8 cellular contexts compared by ENCODE assay signal in genomic region chr20:44069203-44069931, GRCh38.
A peak's percentile ranks its signal among the peaks of the same experiment; 100 is the strongest.
DNase-seq lines count a peak whose midpoint lies in the region; ATAC-seq, FAIRE-seq and TF ChIP-seq lines count a peak whose summit lies in the region.

No MANE protein-coding gene starts in this region.

- FAIRE-seq in kidney (lab: Jason Lieb, UNC): no peak

- H3K9me3 Mint-ChIP-seq in CD8-positive, alpha-beta memory T cell: no peaks in the 10 kb centered on the region
- no peaks in the 10 kb centered on the region for H3K9me3 Mint-ChIP-seq in type B pancreatic cell

- peaks cover 23 to 55% (median 32%) of the 10 kb centered on the region in 3 donors for H3K4me1 Mint-ChIP-seq in CD8-positive, alpha-beta memory T cell
- H3K4me1 Mint-ChIP-seq in type B pancreatic cell (ENCODE audit: unreplicated experiment): no peaks in the 10 kb centered on the region

- TF ChIP-seq CTCF in kidney (IDR thresholded peaks at IDR 0.05; ENCODE audit: borderline replicate concordance, extremely low read depth, insufficient read depth) (no peak), type B pancreatic cell (conservative IDR thresholded peaks at IDR 0.05) (no peak)

- ATAC-seq in HG02970 (IDR thresholded peaks at IDR 0.05; ENCODE audit: low FRiP score, unreplicated experiment): peak; percentile 45

- H3K27me3 ChIP-seq in CD8-positive, alpha-beta memory T cell (ENCODE audit: insufficient read depth, low read length, poor library complexity, severe bottlenecking): no peaks in the 10 kb centered on the region

- H3K9ac ChIP-seq in kidney (ENCODE audit: low read length in 2 of 2): no peak overlapping the region

- H3K36me3 Mint-ChIP-seq in CD8-positive, alpha-beta memory T cell: no peaks in the 10 kb centered on the region
- H3K36me3 Mint-ChIP-seq in type B pancreatic cell: no peaks in the 10 kb centered on the region

- no peaks in the 10 kb centered on the region for H3K36me3 ChIP-seq in CD8-positive, alpha-beta memory T cell (ENCODE audit: insufficient read depth, low read length)
- no peaks in the 10 kb centered on the region for H3K36me3 ChIP-seq in kidney (ENCODE audit: control insufficient read depth in 1 of 2, insufficient read depth in 2 of 2, low read length in 2 of 2)

- H3K4me1 ChIP-seq in CD8-positive, alpha-beta memory T cell (ENCODE audit: insufficient read depth, low read length): peaks cover 79% of the 10 kb centered on the region
- no peaks in the 10 kb centered on the region for H3K4me1 ChIP-seq in kidney (ENCODE audit: control insufficient read depth in 1 of 2, insufficient read depth in 1 of 2, low read depth in 1 of 2, low read length in 2 of 2)

- intact Hi-C loops in kidney (cut with DNase I): no loop called here

- POLR2A ChIA-PET in CD8-positive, alpha-beta memory T cell (lab: Charles Lee): interaction anchor here (0.6 kb wide), 1 partner anchor 10 kb away, joined by 3 read pairs; no protein-coding TSS in a partner anchor

- peak overlapping the region; percentile 44 for H3K27ac ChIP-seq in CD8-positive, alpha-beta memory T cell (ENCODE audit: low read depth, low read length)
- H3K27ac ChIP-seq in kidney (ENCODE audit: low read depth in 2 of 2, low read length in 2 of 2): no peak overlapping the region
- H3K27ac ChIP-seq in caudate nucleus (ENCODE audit: low read depth, low read length): no peak overlapping the region

- peak; percentile 33 to 95 (median 75) for DNase-seq in CD8-positive, alpha-beta memory T cell
- DNase-seq in activated CD4-positive, alpha-beta T cell treated with anti-CD3 and anti-CD28 coated beads for 4 hours: peak; percentile 46 to 49
- peak; percentile 48 for DNase-seq in kidney
- peak; percentile 53 for DNase-seq in type B pancreatic cell (ENCODE audit: extremely low spot score, unreplicated experiment)
- no peak for DNase-seq in caudate nucleus (lab: John Stamatoyannopoulos, UW)
- no peak for DNase-seq in erythroblast (lab: John Stamatoyannopoulos, UW)
- no peak for DNase-seq in GOT3 (lab: John Stamatoyannopoulos, UW)

- no peaks in the 10 kb centered on the region for H3K9me3 ChIP-seq in CD8-positive, alpha-beta memory T cell (ENCODE audit: low read length)
- no peaks in the 10 kb centered on the region for H3K9me3 ChIP-seq in kidney (ENCODE audit: control insufficient read depth in 1 of 2, low read length in 2 of 2)

- peak overlapping the region; percentile 71 to 97 (median 90) for H3K27ac Mint-ChIP-seq in CD8-positive, alpha-beta memory T cell
- no peak overlapping the region for H3K27ac Mint-ChIP-seq in type B pancreatic cell

- H3K27me3 Mint-ChIP-seq in CD8-positive, alpha-beta memory T cell: peaks cover 0 to 9% of the 10 kb centered on the region in 2 donors
- peaks cover 13% of the 10 kb centered on the region for H3K27me3 Mint-ChIP-seq in type B pancreatic cell

- peak overlapping the region; percentile 74 for H3K4me3 ChIP-seq in CD8-positive, alpha-beta memory T cell (ENCODE audit: low read length)
- H3K4me3 ChIP-seq in kidney (ENCODE audit: low read length in 2 of 2): no peak overlapping the region

- TF ChIP-seq POLR2A in erythroblast (IDR thresholded peaks at IDR 0.05; ENCODE audit: low read length): no peak

- peak overlapping the region; percentile 40 to 87 (median 79) for H3K4me3 Mint-ChIP-seq in CD8-positive, alpha-beta memory T cell
- H3K4me3 Mint-ChIP-seq in type B pancreatic cell: no peak overlapping the region

- CTCF ChIA-PET in CD8-positive, alpha-beta memory T cell (lab: Charles Lee): interaction anchor here (1.1 to 4.0 kb wide), 4 partner anchors 11 to 127 kb away, joined by 3 to 24 read pairs (median 8); no protein-coding TSS in a partner anchor

Comparison
In these comparisons a context has a peak if more than half of its experiments do, and no peak if none do; other contexts are left out.
1. DNase-seq: peak in CD8-positive, alpha-beta memory T cell (5 of 5), activated CD4-positive, alpha-beta T cell treated with anti-CD3 and anti-CD28 coated beads for 4 hours (2 of 2), kidney (single experiment) and type B pancreatic cell (single experiment); none in caudate nucleus (0 of 61), erythroblast (0 of 2) and GOT3 (single experiment).